Comparison of ENCODE assay signal across 8 cellular contexts in genomic region chr1:161524742-161525250, GRCh38. TPM values are rescaled to one million over a fixed set of nuclear protein-coding genes. Genes with fewer than 3 reads are reported as not detected.
DNase-seq lines count a peak whose midpoint lies in the region; ATAC-seq, FAIRE-seq and TF ChIP-seq lines count a peak whose summit lies in the region.
"Not testable (repeated sequence)": the region's sequence is repeated elsewhere in the genome, so short reads cannot be mapped to it uniquely, and the experiment has no call there.

No MANE protein-coding gene starts in this region.

- not testable (repeated sequence) for H2AK9ac ChIP-seq in IMR-90 (replicated peaks; ENCODE audit: low read depth, low read length, poor library complexity)

- peak overlapping the region; percentile 81 for H3K4me3 ChIP-seq in GM23338
- H3K4me3 ChIP-seq in IMR-90 (ENCODE audit: insufficient read depth, low read depth, low read length): peak overlapping the region; percentile 59
- H3K4me3 ChIP-seq in dorsolateral prefrontal cortex: peak overlapping the region; percentile 7 to 92 (median 70)
- H3K4me3 ChIP-seq in iPS-18c (ENCODE audit: insufficient read depth, low read depth, low read length): peak overlapping the region; percentile 43
- H3K4me3 ChIP-seq in parathyroid adenoma (ENCODE audit: low read depth, low read length): not testable (repeated sequence)
- H3K4me3 ChIP-seq in upper lobe of left lung: peak overlapping the region in 3 of 4 donors; percentile 73 to 79 (median 75)

- not testable (repeated sequence) for TF ChIP-seq POLR2A in GM12891 (IDR thresholded peaks at IDR 0.05; ENCODE audit: low read depth, low read length); IMR-90 (IDR thresholded peaks at IDR 0.05; ENCODE audit: low read depth, low read length); upper lobe of left lung (IDR thresholded peaks at IDR 0.05)

- H3K27me3 Mint-ChIP-seq in GM23338 (ENCODE audit: insufficient read depth, low read depth, poor library complexity): peaks cover 31% of the 10 kb centered on the region

- not testable (repeated sequence) for TF ChIP-seq EP300 in upper lobe of left lung (IDR thresholded peaks at IDR 0.05)

- H3K79me1 ChIP-seq in IMR-90 (ENCODE audit: low read depth in 1 of 2, low read length in 2 of 2): not testable (repeated sequence)

- H3K9ac ChIP-seq in IMR-90 (ENCODE audit: low read depth, low read length); parathyroid adenoma: not testable (repeated sequence)

- not testable (repeated sequence) for H3F3A ChIP-seq in GM23338 (replicated peaks; ENCODE audit: low read depth)

- H3K4ac ChIP-seq in IMR-90 (ENCODE audit: low read depth, low read length): not testable (repeated sequence)

- peak; percentile 93 for FAIRE-seq in GM12891 (lab: Jason Lieb, UNC)

- H3K4me1 ChIP-seq in GM23338 (ENCODE audit: insufficient read depth); IMR-90 (ENCODE audit: control insufficient read depth, insufficient read depth, low read length); parathyroid adenoma; upper lobe of left lung: not testable (repeated sequence)

- 5% methylated on average over 18 of the region's 53 CpGs; no CpG with 5 or more reads in 1 of the 2 experiments for WGBS in IMR-90 (ENCODE audit: extremely low coverage in 2 of 2, insufficient read length in 1 of 2), 2 experiments
- 4% methylated on average over 13 of the region's 53 CpGs; no CpG with 5 or more reads in 1 of the 2 donors for WGBS in upper lobe of left lung, 2 donors

- not testable (repeated sequence) for H2BK15ac ChIP-seq in IMR-90 (ENCODE audit: low read depth, low read length)

- not testable (repeated sequence) for H3K36me3 Mint-ChIP-seq in GM23338 (ENCODE audit: low read depth)

- H2AK5ac ChIP-seq in IMR-90 (ENCODE audit: low read depth, low read length): not testable (repeated sequence)

- peaks cover 42% of the 10 kb centered on the region for H3K27me3 ChIP-seq in GM23338 (ENCODE audit: insufficient read depth)
- H3K27me3 ChIP-seq in IMR-90 (ENCODE audit: control insufficient read depth, insufficient read depth, low read length); dorsolateral prefrontal cortex; parathyroid adenoma (ENCODE audit: control insufficient read depth, insufficient read depth, low read length); upper lobe of left lung: not testable (repeated sequence)

- H3K36me3 ChIP-seq in GM23338 (ENCODE audit: insufficient read depth); IMR-90 (ENCODE audit: control insufficient read depth, insufficient read depth, low read length); parathyroid adenoma (ENCODE audit: control insufficient read depth, insufficient read depth, low read length); upper lobe of left lung: not testable (repeated sequence)

- DNase-seq in GM12891 (ENCODE audit: insufficient read length, low spot score); GM23338 (ENCODE audit: low spot score); IMR-90; dorsolateral prefrontal cortex: not testable (repeated sequence)
- DNase-seq in activated T-cell treated with anti-CD3 and anti-CD28 coated beads, Interleukin-2, amount 50 U/mL, for 1 hour: peak; percentile 43
- peak in 1 of 2 donors; percentile 86 for DNase-seq in upper lobe of left lung

- not testable (repeated sequence) for BruUV-seq in IMR-90 (replicated peaks; lab: Mats Ljungman, UMichigan)

- not testable (repeated sequence) for H2BK5ac ChIP-seq in IMR-90 (ENCODE audit: low read depth, low read length, poor library complexity, severe bottlenecking)

- H4K5ac ChIP-seq in IMR-90 (ENCODE audit: low read depth, low read length): not testable (repeated sequence)

- H3K4me1 Mint-ChIP-seq in GM23338: not testable (repeated sequence)

- POLR2A ChIA-PET in IMR-90 (lab: Charles Lee; ENCODE audit: unreplicated experiment): not testable (repeated sequence)

- 0 out of 4 replicates have a peak overlapping the region, but pooled peaks of 1 of the 2 experiments have one; percentile 4 for H4K8ac ChIP-seq in IMR-90 (ENCODE audit: low read depth in 2 of 2, low read length in 2 of 2)

- H3K27ac ChIP-seq in GM23338 (ENCODE audit: low read depth); IMR-90 (ENCODE audit: insufficient read depth, low read length); parathyroid adenoma: not testable (repeated sequence)
- H3K27ac ChIP-seq in dorsolateral prefrontal cortex (peak overlapping the region in 32 of 59 donors; percentile 5 to 98 (median 58)), upper lobe of left lung (peak overlapping the region in 3 of 4 donors; percentile 48 to 93 (median 54))

- intact Hi-C loops in IMR-90 (cut with micrococcal nuclease): not testable (repeated sequence)
- intact Hi-C loops in dorsolateral prefrontal cortex (cut with DNase I): loop anchor here in 1 of 2 donors (5.0 kb wide), 1 partner anchor 88 kb away; no protein-coding TSS in a partner anchor

- H2AFZ ChIP-seq in GM23338: not testable (repeated sequence)
- H2AFZ ChIP-seq in IMR-90 (replicated peaks; ENCODE audit: low read length, poor library complexity): peak overlapping the region; percentile 67
- H2AFZ ChIP-seq in parathyroid adenoma: peak overlapping the region; percentile 38

- not testable (repeated sequence) for H3K14ac ChIP-seq in IMR-90 (replicated peaks; ENCODE audit: low read depth, low read length)

- CTCF ChIA-PET in IMR-90 (lab: Yijun Ruan, JAX): not testable (repeated sequence)

- dilution Hi-C loops in IMR-90 (cut with HindIII; ENCODE audit: low sequenced_read_pairs, unreplicated experiment): not testable (repeated sequence)

- not testable (repeated sequence) for H3K23ac ChIP-seq in IMR-90 (ENCODE audit: low read depth, low read length)

- not testable (repeated sequence) for H4K91ac ChIP-seq in IMR-90 (ENCODE audit: insufficient read depth, low read depth, low read length)

- in situ Hi-C loops in IMR-90 (cut with MboI; ENCODE audit: low sequenced_read_pairs): not testable (repeated sequence)

- H2BK20ac ChIP-seq in IMR-90 (ENCODE audit: low read depth, low read length): not testable (repeated sequence)

- H3K27ac Mint-ChIP-seq in GM23338: not testable (repeated sequence)

- not testable (repeated sequence) for H3K18ac ChIP-seq in IMR-90 (ENCODE audit: low read depth, low read length)

- H3K56ac ChIP-seq in IMR-90 (ENCODE audit: extremely low read depth, insufficient read depth, low read length): not testable (repeated sequence)

- H3K9me1 ChIP-seq in IMR-90 (ENCODE audit: insufficient read depth, low read length): not testable (repeated sequence)

- TF ChIP-seq RAD21 in IMR-90 (IDR thresholded peaks at IDR 0.05; ENCODE audit: low read length): not testable (repeated sequence)

- H3K4me3 Mint-ChIP-seq in GM23338: peak overlapping the region; percentile 84

- not testable (repeated sequence) for H4K20me1 ChIP-seq in GM23338 (replicated peaks; ENCODE audit: insufficient read depth); IMR-90 (ENCODE audit: insufficient read depth, low read length)

- H3K9me2 ChIP-seq in GM23338 (ENCODE audit: insufficient read depth): not testable (repeated sequence)

- peak overlapping the region; percentile 77 for H3K4me2 ChIP-seq in GM23338
- peak overlapping the region; percentile 59 for H3K4me2 ChIP-seq in IMR-90 (ENCODE audit: low read depth, low read length)
- H3K4me2 ChIP-seq in parathyroid adenoma (ENCODE audit: low read length): peak overlapping the region; percentile 59

- H3K79me2 ChIP-seq in GM23338 (replicated peaks; ENCODE audit: insufficient read depth); parathyroid adenoma: not testable (repeated sequence)

- H3K9me3 Mint-ChIP-seq in GM23338: peaks cover 12% of the 10 kb centered on the region

- not testable (repeated sequence) for TF ChIP-seq CTCF in GM23338 (conservative IDR thresholded peaks at IDR 0.05; ENCODE audit: low read depth in 2 of 2); IMR-90 (conservative IDR thresholded peaks at IDR 0.05; ENCODE audit: low read depth, low read length); dorsolateral prefrontal cortex (IDR thresholded peaks at IDR 0.05 in 54 of 56, conservative IDR thresholded peaks at IDR 0.05 in 2 of 56; ENCODE audit: low read depth in 1 of 56, partially characterized antibody in 56 of 56); parathyroid adenoma (IDR thresholded peaks at IDR 0.05); upper lobe of left lung (IDR thresholded peaks at IDR 0.05)

- H3K9me3 ChIP-seq in IMR-90 (ENCODE audit: control insufficient read depth, insufficient read depth, low read length); iPS-18c (ENCODE audit: control insufficient read depth, insufficient read depth, low read length); parathyroid adenoma (ENCODE audit: control insufficient read depth, low read length); upper lobe of left lung: not testable (repeated sequence)

- ATAC-seq in GM23338 (peak; percentile 58), IMR-90 (ENCODE audit: low read depth) (peak; percentile 43), upper lobe of left lung (ENCODE audit: low FRiP score in 2 of 2) (peak; percentile 67)

- not testable (repeated sequence) for H2BK120ac ChIP-seq in IMR-90 (ENCODE audit: low read depth, low read length)

RNA-seq across cellular contexts. Expression of gene HSPA6, which starts 0.5 kb away (rescaled TPM):
- 0.71 TPM for polyA plus RNA-seq in GM12891 (2012; ENCODE audit: low read depth, missing spikeins)
- total RNA-seq in GM23338 (2014; rRNA removed; shearing (Covaris generic)): not detected in 2 replicates
- polyA plus RNA-seq in GM23338 (2016; fragmentation: Nextera tagmentation; extraction: Ambion mirVana): 0.09 TPM in 1 of 2 replicates, not detected in the other
- 0.54 and 0.56 TPM in 2 replicates for total RNA-seq in IMR-90 (2012; rRNA removed)
- 0.50 and 0.67 TPM in 2 replicates for polyA plus RNA-seq in IMR-90 (2012; rRNA removed)
- polyA plus RNA-seq in IMR-90 (2012; cell fraction: cytosol; rRNA removed): 0.25 and 0.44 TPM in 2 replicates
- polyA plus RNA-seq in IMR-90 (2012; cell fraction: nucleus; rRNA removed; ENCODE audit: low replicate concordance): 0.22 and 0.36 TPM in 2 replicates
- total RNA-seq in dorsolateral prefrontal cortex: 1,000 to 10,000 TPM in 1 of 120 experiments, 100 to 1,000 TPM in 3, 10 to 100 TPM in 12, 1 to 10 TPM in 91, under 1 TPM in 12, not detected in 1; 0.41 to 1,017 (median 2.4) TPM
- total RNA-seq in upper lobe of left lung: 10 to 100 TPM; 10.8 to 37.7 (median 15.9) TPM

RNA-seq across cellular contexts. Expression of gene FCGR2A, which starts 19.5 kb away (rescaled TPM):
- polyA plus RNA-seq in GM12891 (2012; ENCODE audit: low read depth, missing spikeins): 6.6 TPM
- total RNA-seq in GM23338 (2014; rRNA removed; shearing (Covaris generic)): 1.3 TPM in 1 of 2 replicates, not detected in the other
- polyA plus RNA-seq in GM23338 (2016; fragmentation: Nextera tagmentation; extraction: Ambion mirVana): 0.08 and 0.38 TPM in 2 replicates
- 0.18 and 0.28 TPM in 2 replicates for total RNA-seq in IMR-90 (2012; rRNA removed)
- 0.56 and 0.94 TPM in 2 replicates for polyA plus RNA-seq in IMR-90 (2012; rRNA removed)
- polyA plus RNA-seq in IMR-90 (2012; cell fraction: cytosol; rRNA removed): 0.21 and 0.48 TPM in 2 replicates
- polyA plus RNA-seq in IMR-90 (2012; cell fraction: nucleus; rRNA removed; ENCODE audit: low replicate concordance): 0.03 and 0.57 TPM in 2 replicates
- total RNA-seq in dorsolateral prefrontal cortex: 10 to 100 TPM in 97 of 120 experiments, 1 to 10 TPM in 23; 5.0 to 71.8 (median 18.1) TPM
- total RNA-seq in upper lobe of left lung: 100 to 1,000 TPM in 4 of 6 donors, 10 to 100 TPM in 2; 94.6 to 273 (median 160) TPM

RNA-seq across cellular contexts. Expression of gene FCGR3A, which starts 24.8 kb away (rescaled TPM):
- not detected for polyA plus RNA-seq in GM12891 (2012; ENCODE audit: low read depth, missing spikeins)
- not detected in 2 replicates for total RNA-seq in GM23338 (2014; rRNA removed; shearing (Covaris generic))
- 0.10 TPM in 1 of 2 replicates, not detected in the other for polyA plus RNA-seq in GM23338 (2016; fragmentation: Nextera tagmentation; extraction: Ambion mirVana)
- total RNA-seq in IMR-90 (2012; rRNA removed): not detected in 2 replicates
- not detected in 2 replicates for polyA plus RNA-seq in IMR-90 (2012; rRNA removed)
- not detected in 2 replicates for polyA plus RNA-seq in IMR-90 (2012; cell fraction: cytosol; rRNA removed)
- not detected in 2 replicates for polyA plus RNA-seq in IMR-90 (2012; cell fraction: nucleus; rRNA removed; ENCODE audit: low replicate concordance)
- total RNA-seq in dorsolateral prefrontal cortex: 100 to 1,000 TPM in 6 of 120 experiments, 10 to 100 TPM in 105, 1 to 10 TPM in 9; 3.5 to 144 (median 28.1) TPM
- total RNA-seq in upper lobe of left lung: 100 to 1,000 TPM in 2 of 6 donors, 10 to 100 TPM in 4; 20.8 to 237 (median 82.8) TPM
